In the genomic region with DNA sequence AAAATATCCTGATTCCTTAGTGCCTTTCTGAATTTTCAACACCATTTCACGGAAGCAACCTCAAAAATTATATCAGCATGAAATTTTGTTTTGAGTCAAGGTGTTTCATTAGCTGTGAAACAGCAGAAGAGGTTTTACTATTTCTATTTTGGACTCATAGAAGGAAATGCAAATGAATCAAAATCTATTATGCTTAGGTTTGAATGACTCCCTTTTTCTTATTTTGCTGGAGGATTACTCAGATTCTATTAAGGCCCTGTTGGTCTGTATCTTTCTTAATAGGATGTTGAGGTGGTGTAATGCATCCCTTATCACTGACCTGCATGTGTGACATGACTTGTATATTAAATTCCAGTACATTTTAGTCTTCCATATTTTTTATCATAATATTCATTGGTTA, we compare ENCODE assay signal across 16 cellular contexts.
A peak's percentile ranks its signal among the peaks of the same experiment; 100 is the strongest.
DNase-seq lines count a peak whose midpoint lies in the region; ATAC-seq and TF ChIP-seq lines count a peak whose summit lies in the region.
"Had no signal": no experiment of that assay in that cellular context is flagged by ENCODE, and none has a peak within 500 bp of the region (broad histone marks: within the 10 kb centered on the region; RNA-seq: fewer than 3 reads in every experiment).

No MANE protein-coding gene starts in this region.

- DNase-seq in NCI-H524 treated with DMSO at 0.1 percent for 48 hours (lab: John Stamatoyannopoulos, UW) (no peak), natural killer cell (no peak), endodermal cell (no peak)
- DNase-seq in stimulated activated naive B cell treated with anti-CD40 and anti-IgM and Interleukin-4, amounts not matched to agents 10 μg/mL and 1 μg/mL and 100 μg/mL, for 72 hours = no peak
- DNase-seq: CD4-positive, alpha-beta T cell; DMS79; H7; NCI-H187 treated with DMSO at 0.1 percent for 48 hours; NCI-H446 treated with DMSO at 0.1 percent for 48 hours; T-helper 1 cell had no signal

- no peak overlapping the region for H3K27ac ChIP-seq in endodermal cell (ENCODE audit: low read depth, low read length)
- H3K27ac ChIP-seq: SK-N-MC had no signal

- H3K4me1 Mint-ChIP-seq in stimulated activated naive B cell treated with anti-CD40 and anti-IgM and Interleukin-4, amounts not matched to agents 10 μg/mL and 1 μg/mL and 100 μg/mL, for 72 hours = no peaks in the 10 kb centered on the region
- H3K4me1 Mint-ChIP-seq in natural killer cell (no peaks in the 10 kb centered on the region), endodermal cell (peaks cover 12% of the 10 kb centered on the region)
- H3K4me1 Mint-ChIP-seq: B cell had no signal

- no peaks in the 10 kb centered on the region for H3K36me3 ChIP-seq in endodermal cell (ENCODE audit: control insufficient read depth, insufficient read depth, low read length)

- H3K27ac Mint-ChIP-seq in stimulated activated naive B cell treated with anti-CD40 and anti-IgM and Interleukin-4, amounts not matched to agents 10 μg/mL and 1 μg/mL and 100 μg/mL, for 72 hours = no peak overlapping the region
- H3K27ac Mint-ChIP-seq in natural killer cell = no peak overlapping the region
- no peak overlapping the region for H3K27ac Mint-ChIP-seq in endodermal cell
- H3K27ac Mint-ChIP-seq: B cell; CD4-positive, alpha-beta T cell; IgD-negative memory B cell had no signal

- H3K9me3 ChIP-seq in endodermal cell (ENCODE audit: control insufficient read depth, low read length) = no peaks in the 10 kb centered on the region

- no peak overlapping the region for H3K4me3 ChIP-seq in endodermal cell (ENCODE audit: low read length)
- H3K4me3 ChIP-seq: SK-N-MC had no signal

- intact Hi-C loops in natural killer cell (cut with micrococcal nuclease) = no loop called here

- peaks cover 0 to 3% of the 10 kb centered on the region in 2 donors for H3K9me3 Mint-ChIP-seq in stimulated activated naive B cell treated with anti-CD40 and anti-IgM and Interleukin-4, amounts not matched to agents 10 μg/mL and 1 μg/mL and 100 μg/mL, for 72 hours
- H3K9me3 Mint-ChIP-seq in natural killer cell (peaks cover 12 to 13% of the 10 kb centered on the region in 2 donors), endodermal cell (peaks cover 1% of the 10 kb centered on the region)
- H3K9me3 Mint-ChIP-seq: CD4-positive, alpha-beta T cell had no signal

- no peak overlapping the region for H3K9ac ChIP-seq in endodermal cell (ENCODE audit: extremely low read depth, low read length, poor library complexity, severe bottlenecking)

- H3K4me1 ChIP-seq in endodermal cell (ENCODE audit: control insufficient read depth, insufficient read depth, low read length) = peaks cover 1% of the 10 kb centered on the region

- ATAC-seq in GM18519 (IDR thresholded peaks at IDR 0.05; ENCODE audit: low FRiP score, unreplicated experiment) (peak; percentile 55), GM21619 (IDR thresholded peaks at IDR 0.05; ENCODE audit: unreplicated experiment) (peak; percentile 51), HG03045 (IDR thresholded peaks at IDR 0.05; ENCODE audit: unreplicated experiment) (peak; percentile 48), natural killer cell (no peak)
- no peak for ATAC-seq in stimulated activated naive B cell treated with anti-CD40 and anti-IgM and Interleukin-4, amounts not matched to agents 10 μg/mL and 1 μg/mL and 100 μg/mL, for 72 hours (replicated peaks)

- TF ChIP-seq CTCF in natural killer cell (IDR thresholded peaks at IDR 0.05) (no peak), endodermal cell (conservative IDR thresholded peaks at IDR 0.05) (no peak)

- H3K27me3 Mint-ChIP-seq in stimulated activated naive B cell treated with anti-CD40 and anti-IgM and Interleukin-4, amounts not matched to agents 10 μg/mL and 1 μg/mL and 100 μg/mL, for 72 hours = no peaks in the 10 kb centered on the region
- H3K27me3 Mint-ChIP-seq in natural killer cell (ENCODE audit: low read depth in 2 of 2) (no peaks in the 10 kb centered on the region), endodermal cell (ENCODE audit: insufficient read depth) (peaks cover 31% of the 10 kb centered on the region)
- H3K27me3 Mint-ChIP-seq: B cell; CD4-positive, alpha-beta T cell; IgD-negative memory B cell had no signal

- H3K36me3 Mint-ChIP-seq in stimulated activated naive B cell treated with anti-CD40 and anti-IgM and Interleukin-4, amounts not matched to agents 10 μg/mL and 1 μg/mL and 100 μg/mL, for 72 hours = peaks cover 0 to 3% of the 10 kb centered on the region in 2 donors
- H3K36me3 Mint-ChIP-seq in natural killer cell = peaks cover 7% of the 10 kb centered on the region
- peaks cover 14% of the 10 kb centered on the region for H3K36me3 Mint-ChIP-seq in endodermal cell (ENCODE audit: low read depth)

- peaks cover 11% of the 10 kb centered on the region for H3K27me3 ChIP-seq in endodermal cell (ENCODE audit: control insufficient read depth, insufficient read depth, low read length, poor library complexity, severe bottlenecking)

- H3K4me3 Mint-ChIP-seq in stimulated activated naive B cell treated with anti-CD40 and anti-IgM and Interleukin-4, amounts not matched to agents 10 μg/mL and 1 μg/mL and 100 μg/mL, for 72 hours = no peak overlapping the region
- H3K4me3 Mint-ChIP-seq in natural killer cell (no peak overlapping the region), endodermal cell (no peak overlapping the region)
- H3K4me3 Mint-ChIP-seq: B cell; CD4-positive, alpha-beta T cell; IgD-negative memory B cell had no signal

- 100% methylated on average over 1 of the region's 1 CpG for WGBS in endodermal cell (ENCODE audit: insufficient coverage in 1 of 2, insufficient read length in 1 of 2), 2 experiments

Comparison
In these comparisons a context has a peak if more than half of its experiments do, and no peak if none do; other contexts are left out.
1. ATAC-seq: peak in GM18519 (single experiment), GM21619 (single experiment) and HG03045 (single experiment); none in stimulated activated naive B cell treated with anti-CD40 and anti-IgM and Interleukin-4, amounts not matched to agents 10 μg/mL and 1 μg/mL and 100 μg/mL, for 72 hours (0 of 2) and natural killer cell (0 of 3).